In the genomic region with DNA sequence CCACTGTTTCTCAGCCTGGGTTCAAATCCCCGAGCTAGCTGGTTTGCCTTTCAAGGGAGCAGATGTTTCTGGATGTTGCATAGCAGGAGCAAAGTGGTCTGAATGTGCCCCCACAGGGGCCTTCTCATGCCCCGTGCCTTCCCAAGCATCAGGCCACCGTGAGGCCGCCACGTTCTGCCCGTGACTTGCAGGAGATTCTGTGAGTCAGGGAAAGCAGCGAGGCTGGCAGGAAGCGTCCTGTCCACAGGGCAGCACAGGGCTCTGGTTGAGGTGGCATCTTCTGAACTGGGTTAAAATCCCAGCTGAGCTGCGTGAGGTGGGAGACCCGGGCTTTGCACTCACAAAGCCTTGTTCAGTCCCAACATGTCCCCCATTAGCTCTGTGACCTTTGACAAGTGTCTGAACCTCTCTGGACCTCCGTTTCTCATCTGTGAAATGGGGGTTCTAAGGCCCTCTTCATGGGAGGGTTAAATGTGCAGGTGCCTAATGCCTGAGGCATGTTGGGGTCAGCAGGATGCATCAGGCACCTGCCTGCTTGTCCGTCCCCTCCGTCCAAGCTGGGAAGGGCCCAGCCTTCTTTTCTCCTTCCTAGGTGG, we compare ENCODE assay signal across 28 cellular contexts.
"Had no signal": no experiment of that assay in that cellular context is flagged by ENCODE, and none has a peak within 500 bp of the region (broad histone marks: within the 10 kb centered on the region; RNA-seq: fewer than 3 reads in every experiment).

No MANE protein-coding gene starts in this region.

- H3K4me1 Mint-ChIP-seq: activated CD4-positive, alpha-beta memory T cell treated with anti-CD3 and anti-CD28 coated beads, Interleukin-2, amount 10 ng/mL, durations not matched to agents 7 days and 5 days had no signal

- H3K4me3 Mint-ChIP-seq: activated CD4-positive, alpha-beta memory T cell treated with anti-CD3 and anti-CD28 coated beads, Interleukin-2, amount 10 ng/mL, durations not matched to agents 7 days and 5 days; activated CD4-positive, alpha-beta T cell treated with anti-CD3 and anti-CD28 coated beads, Interleukin-2, amount 10 ng/mL, durations not matched to agents 7 days and 5 days; activated naive CD4-positive, alpha-beta T cell treated with anti-CD3 and anti-CD28 coated beads, Interleukin-2, amount 50 U/mL, for 24 hours; activated naive CD8-positive, alpha-beta T cell treated with anti-CD3 and anti-CD28 coated beads, Interleukin-2, amount 50 U/mL, for 24 hours; T-helper 17 cell; WTC11 had no signal

- H3K4me3 ChIP-seq: ascending aorta, body of pancreas, MG63 had no signal

- H3K27me3 Mint-ChIP-seq: activated CD4-positive, alpha-beta memory T cell treated with anti-CD3 and anti-CD28 coated beads, Interleukin-2, amount 10 ng/mL, durations not matched to agents 7 days and 5 days; activated CD4-positive, alpha-beta T cell treated with anti-CD3 and anti-CD28 coated beads, Interleukin-2, amount 10 ng/mL, durations not matched to agents 7 days and 5 days; activated naive CD4-positive, alpha-beta T cell treated with anti-CD3 and anti-CD28 coated beads, Interleukin-2, amount 50 U/mL, for 24 hours; activated naive CD8-positive, alpha-beta T cell treated with anti-CD3 and anti-CD28 coated beads, Interleukin-2, amount 50 U/mL, for 24 hours; T-helper 17 cell had no signal

- H3K27ac ChIP-seq: ascending aorta, body of pancreas had no signal

- H3K9me3 Mint-ChIP-seq: activated CD4-positive, alpha-beta memory T cell treated with anti-CD3 and anti-CD28 coated beads, Interleukin-2, amount 10 ng/mL, durations not matched to agents 7 days and 5 days; activated CD4-positive, alpha-beta T cell treated with anti-CD3 and anti-CD28 coated beads, Interleukin-2, amount 10 ng/mL, durations not matched to agents 7 days and 5 days; activated naive CD4-positive, alpha-beta T cell treated with anti-CD3 and anti-CD28 coated beads, Interleukin-2, amount 50 U/mL, for 24 hours; activated naive CD8-positive, alpha-beta T cell treated with anti-CD3 and anti-CD28 coated beads, Interleukin-2, amount 50 U/mL, for 24 hours; WTC11 had no signal

- H3K27me3 ChIP-seq: ascending aorta, body of pancreas, MG63 had no signal

- H3K9me3 ChIP-seq: ascending aorta, body of pancreas, MG63 had no signal

- H3K4me1 ChIP-seq: ascending aorta, body of pancreas had no signal

- H3K27ac Mint-ChIP-seq: activated CD4-positive, alpha-beta memory T cell treated with anti-CD3 and anti-CD28 coated beads, Interleukin-2, amount 10 ng/mL, durations not matched to agents 7 days and 5 days; activated CD4-positive, alpha-beta T cell treated with anti-CD3 and anti-CD28 coated beads, Interleukin-2, amount 10 ng/mL, durations not matched to agents 7 days and 5 days; activated naive CD4-positive, alpha-beta T cell treated with anti-CD3 and anti-CD28 coated beads, Interleukin-2, amount 50 U/mL, for 24 hours; activated naive CD8-positive, alpha-beta T cell treated with anti-CD3 and anti-CD28 coated beads, Interleukin-2, amount 50 U/mL, for 24 hours; WTC11 had no signal

- FAIRE-seq: bronchial epithelial cell, RCC 7860 had no signal

- H3K36me3 ChIP-seq: MG63 had no signal

- DNase-seq: activated CD4-positive, alpha-beta memory T cell treated with anti-CD3 and anti-CD28 coated beads, Interleukin-2, amount 10 ng/mL, durations not matched to agents 7 days and 5 days; activated CD4-positive, alpha-beta T cell treated with anti-CD3 and anti-CD28 coated beads, Interleukin-2, amount 10 ng/mL, durations not matched to agents 7 days and 5 days; activated CD4-positive, CD25-positive, alpha-beta regulatory T cell treated with anti-CD3 and anti-CD28 coated beads, Interleukin-2, amount 50 U/mL, for 72 hours; activated naive CD8-positive, alpha-beta T cell treated with anti-CD3 and anti-CD28 coated beads, Interleukin-2, amount 50 U/mL, for 24 hours; activated T-cell treated with anti-CD3 and anti-CD28 coated beads for 4 hours; amniotic stem cell; body of pancreas; central memory CD4-positive, alpha-beta T cell; MG63; MV-4-11; NCI-H1092 treated with DMSO at 0.1 percent for 48 hours; NCI-H1417 treated with DMSO at 0.1 percent for 48 hours; NCI-H1694; NCI-H2029; NCI-H2107; NCI-H2171 treated with DMSO at 0.1 percent for 48 hours; NCI-H226; NCI-H510A; NCI-H69; PC-3; SIG-M5; T-helper 17 cell; T-helper 9 cell had no signal

- ATAC-seq: activated naive CD8-positive, alpha-beta T cell treated with anti-CD3 and anti-CD28 coated beads, Interleukin-2, amount 50 U/mL, for 24 hours; body of pancreas; PC-3; T-helper 17 cell; WTC11 had no signal
